ENCODE assay signal across 24 cellular contexts in genomic region chr10:119640875-119641526, GRCh38. TPM values are rescaled to one million over a fixed set of nuclear protein-coding genes. Genes with fewer than 3 reads are reported as not detected.
DNase-seq lines count a peak whose midpoint lies in the region; ATAC-seq, FAIRE-seq and TF ChIP-seq lines count a peak whose summit lies in the region.
"Had no signal": no experiment of that assay in that cellular context is flagged by ENCODE, and none has a peak within 500 bp of the region (broad histone marks: within the 10 kb centered on the region; RNA-seq: fewer than 3 reads in every experiment).

No MANE protein-coding gene starts in this region.

- peaks cover 14% of the 10 kb centered on the region for H3K9me3 Mint-ChIP-seq in GM23338
- H3K9me3 Mint-ChIP-seq: CD4-positive, CD25-positive, alpha-beta regulatory T cell had no signal

- TF ChIP-seq RAD21 in GM12878 (IDR thresholded peaks at IDR 0.05; ENCODE audit: insufficient read depth, low read depth, low read length) (no peak), HepG2 (CRISPR knock-in tag; IDR thresholded peaks at IDR 0.05) (no peak)

- FAIRE-seq in GM12878 (lab: Jason Lieb, UNC) (no peak), HepG2 (lab: Jason Lieb, UNC) (peak; percentile 59)
- FAIRE-seq: GM12891, GM18507 had no signal

- H3K79me2 ChIP-seq in GM23338 (replicated peaks; ENCODE audit: insufficient read depth): no peaks in the 10 kb centered on the region
- H3K79me2 ChIP-seq in GM12878 (ENCODE audit: control insufficient read depth, insufficient read depth, low read length): no peaks in the 10 kb centered on the region
- H3K79me2 ChIP-seq in HepG2 (ENCODE audit: insufficient read depth, low read length): no peaks in the 10 kb centered on the region

- H3K27me3 ChIP-seq in GM23338 (ENCODE audit: insufficient read depth) (no peaks in the 10 kb centered on the region), GM12878 (replicated peaks in 1 of 2; ENCODE audit: control insufficient read depth in 2 of 2, insufficient read depth in 2 of 2, low read length in 1 of 2) (no peaks in the 10 kb centered on the region), HepG2 (ENCODE audit: control insufficient read depth in 1 of 2, insufficient read depth in 2 of 2, low read length in 2 of 2) (no peaks in the 10 kb centered on the region; a peak in 1 of 5 replicates)
- H3K27me3 ChIP-seq: BE2C had no signal

- no peaks in the 10 kb centered on the region for H3K9me2 ChIP-seq in GM23338 (ENCODE audit: insufficient read depth)

- H3K4me3 Mint-ChIP-seq in GM23338: no peak overlapping the region
- H3K4me3 Mint-ChIP-seq: CD4-positive, CD25-positive, alpha-beta regulatory T cell; CD8-positive, alpha-beta memory T cell; HFFc6 had no signal

- SMC1A ChIA-PET in GM12878 (lab: Charles Lee; ENCODE audit: uncharacterized antibody, unreplicated experiment): interaction anchor here (1.4 kb wide), 1 partner anchor 10 kb away, joined by 4 read pairs; the partner anchor contains the start of gene BAG3

- H3K4me1 ChIP-seq in GM23338 (ENCODE audit: insufficient read depth): no peaks in the 10 kb centered on the region
- no peaks in the 10 kb centered on the region for H3K4me1 ChIP-seq in GM12878 (ENCODE audit: control insufficient read depth, insufficient read depth, low read length)
- peaks cover 84% of the 10 kb centered on the region for H3K4me1 ChIP-seq in HepG2 (ENCODE audit: insufficient read depth, low read length)

- TF ChIP-seq CTCF in GM23338 (conservative IDR thresholded peaks at IDR 0.05; ENCODE audit: low read depth in 2 of 2) (no peak), GM12878 (IDR thresholded peaks at IDR 0.05 in 2 of 3, conservative IDR thresholded peaks at IDR 0.05 in 1 of 3; ENCODE audit: control insufficient read depth in 2 of 3, extremely low read depth in 1 of 3, insufficient read depth in 1 of 3, low read depth in 3 of 3, low read length in 3 of 3) (no peak), HepG2 (CRISPR knock-in tag; IDR thresholded peaks at IDR 0.05) (no peak)

- in situ Hi-C loops in GM12878 (cut with MboI): no loop called here
- in situ Hi-C loops in HepG2 (cut with HindIII; ENCODE audit: extremely low pct_ligation_motif_present, low pct_unique_long_range_greater_than_20kb): no loop called here

- H3K4me3 ChIP-seq in GM23338 (no peak overlapping the region), GM12878 (no peak overlapping the region), HepG2 (replicated peaks in 1 of 3; ENCODE audit: insufficient read depth in 1 of 3, low read depth in 2 of 3, low read length in 3 of 3) (peak overlapping the region in 2 of 3 experiments; percentile 21 to 28; a peak in 2 of 6 replicates)

- no peak for TF ChIP-seq EP300 in GM12878 (IDR thresholded peaks at IDR 0.05; ENCODE audit: borderline replicate concordance in 1 of 2, control insufficient read depth in 1 of 2, low read depth in 2 of 2, low read length in 2 of 2)
- TF ChIP-seq EP300 in HepG2 (IDR thresholded peaks at IDR 0.05; ENCODE audit: low read depth in 2 of 2, low read length in 2 of 2): no peak
- no peak for TF ChIP-seq EP300 in HepG2 (CRISPR knock-in tag; IDR thresholded peaks at IDR 0.05; ENCODE audit: borderline replicate concordance)

- no peaks in the 10 kb centered on the region for H3K27me3 Mint-ChIP-seq in GM23338 (ENCODE audit: insufficient read depth, low read depth, poor library complexity)

- intact Hi-C loops in GM12878 (cut with micrococcal nuclease; ENCODE audit: unreplicated experiment) (no loop called here), HepG2 (cut with micrococcal nuclease; ENCODE audit: unreplicated experiment) (no loop called here)

- H4K20me1 ChIP-seq in GM23338 (replicated peaks; ENCODE audit: insufficient read depth) (no peaks in the 10 kb centered on the region), GM12878 (ENCODE audit: control insufficient read depth, insufficient read depth) (no peaks in the 10 kb centered on the region), HepG2 (ENCODE audit: insufficient read depth, low read length) (no peaks in the 10 kb centered on the region)

- H3K4me2 ChIP-seq in GM23338 (no peak overlapping the region), GM12878 (ENCODE audit: control insufficient read depth, insufficient read depth) (no peak overlapping the region), HepG2 (ENCODE audit: low read depth, low read length) (peak overlapping the region; percentile 89)

- DNase-seq in GM23338 (ENCODE audit: low spot score) (no peak), GM12878 (ENCODE audit: low read depth, low spot score) (no peak), HepG2 (ENCODE audit: low spot score) (peak; percentile 48), mucosa of gallbladder (ENCODE audit: low spot score) (peak; percentile 34), NCI-H526 treated with DMSO at 0.1 percent for 48 hours (lab: John Stamatoyannopoulos, UW) (no peak), LoVo (ENCODE audit: low spot score) (no peak), NOMO-1 treated with dmso at 0.1 percent for 144 hours (lab: John Stamatoyannopoulos, UW; ENCODE audit: unreplicated experiment) (no peak), NCI-H1436 treated with DMSO at 0.1 percent for 48 hours (lab: John Stamatoyannopoulos, UW) (no peak)
- DNase-seq: 8988T; BE2C; C1 segment of cervical spinal cord; CD4-positive, CD25-positive, alpha-beta regulatory T cell; CD8-positive, alpha-beta memory T cell; COR-L47; DMS 273 treated with DMSO at 0.1 percent for 48 hours; DMS53; DND-41; EL; GOT3; H7; HFFc6 had no signal

- H3K27ac Mint-ChIP-seq in GM23338: no peak overlapping the region
- H3K27ac Mint-ChIP-seq: CD4-positive, CD25-positive, alpha-beta regulatory T cell; HFFc6 had no signal

- no peak overlapping the region for H3K9ac ChIP-seq in GM12878 (ENCODE audit: control insufficient read depth, insufficient read depth, low read length)
- H3K9ac ChIP-seq in HepG2 (ENCODE audit: insufficient read depth, low read depth, low read length): peak overlapping the region; percentile 47; the same call in 1 of the 2 replicates

- RAD21 ChIA-PET in GM12878 (lab: Charles Lee; ENCODE audit: unreplicated experiment): no interaction called here

- no peaks in the 10 kb centered on the region for H3F3A ChIP-seq in GM23338 (replicated peaks; ENCODE audit: low read depth)

- peaks cover 5% of the 10 kb centered on the region; the same call in 1 of the 3 replicates for H3K4me1 Mint-ChIP-seq in GM23338

- CTCF ChIA-PET in GM12878 (lab: Yijun Ruan, JAX) (no interaction called here), HepG2 (lab: Yijun Ruan, JAX; ENCODE audit: low intra/inter-chr PET ratio, low total read pairs) (no interaction called here)

- H3K9me3 ChIP-seq in GM12878 (replicated peaks; ENCODE audit: control insufficient read depth, insufficient read depth, low read length) (no peaks in the 10 kb centered on the region; the same call in 2 of the 3 replicates), HepG2 (ENCODE audit: low read length) (no peaks in the 10 kb centered on the region)
- H3K9me3 ChIP-seq: BE2C had no signal

- H3K36me3 ChIP-seq in GM23338 (ENCODE audit: insufficient read depth): no peaks in the 10 kb centered on the region
- H3K36me3 ChIP-seq in GM12878 (ENCODE audit: control insufficient read depth in 2 of 2, insufficient read depth in 2 of 2, low read length in 1 of 2): no peaks in the 10 kb centered on the region
- H3K36me3 ChIP-seq in HepG2 (replicated peaks in 1 of 2; ENCODE audit: control insufficient read depth in 1 of 2, insufficient read depth in 2 of 2, low read length in 2 of 2): no peaks in the 10 kb centered on the region
- H3K36me3 ChIP-seq: BE2C had no signal

- H3K36me3 Mint-ChIP-seq in GM23338 (ENCODE audit: low read depth): peaks cover 5% of the 10 kb centered on the region; the same call in 1 of the 3 replicates
- H3K36me3 Mint-ChIP-seq: CD4-positive, CD25-positive, alpha-beta regulatory T cell had no signal

- H2AFZ ChIP-seq in GM23338 (peak overlapping the region; percentile 59; the same call in 1 of the 2 replicates), GM12878 (ENCODE audit: control insufficient read depth, low read depth, low read length) (no peak overlapping the region), HepG2 (ENCODE audit: low read length) (peak overlapping the region; percentile 70)

- ATAC-seq in GM23338 (no peak), GM12878 (peak; percentile 30; the same call in 2 of the 3 replicates), HepG2 (peak; percentile 29)
- ATAC-seq: HCT116 had no signal

- POLR2A ChIA-PET in GM12878 (lab: Charles Lee): no interaction called here
- POLR2A ChIA-PET in HepG2 (lab: Yijun Ruan, JAX): interaction anchor here (1.0 to 1.3 kb wide), 3 partner anchors 9 to 28 kb away, joined by 3 to 4 read pairs (median 3); partner anchors contain the start of gene BAG3

- no peak for TF ChIP-seq POLR2A in GM12878 (IDR thresholded peaks at IDR 0.05; ENCODE audit: low read depth, low read length)
- peak in 1 of 2 experiments; percentile 39; a peak in 1 of 4 replicates for TF ChIP-seq POLR2A in HepG2 (IDR thresholded peaks at IDR 0.05; ENCODE audit: insufficient read depth in 1 of 2, low read depth in 2 of 2, low read length in 2 of 2)

- WGBS in GM12878 (ENCODE audit: insufficient coverage, insufficient replicate concordance, low lambda C conversion rate, missing lambda C conversion rate): 73% methylated on average over 8 of the region's 8 CpGs
- 10% methylated on average over 8 of the region's 8 CpGs for WGBS in HepG2 (ENCODE audit: low lambda C conversion rate)

- no peak overlapping the region for H3K27ac ChIP-seq in GM23338 (ENCODE audit: low read depth)
- H3K27ac ChIP-seq in GM12878 (ENCODE audit: control insufficient read depth, insufficient read depth): no peak overlapping the region
- peak overlapping the region; percentile 49 for H3K27ac ChIP-seq in HepG2 (ENCODE audit: extremely low read length, insufficient read depth, low read length)

- BruUV-seq in GM12878 (replicated peaks; lab: Mats Ljungman, UMichigan) (no TSS peak), HepG2 (replicated peaks; lab: Mats Ljungman, UMichigan) (no TSS peak)

RNA-seq across cellular contexts. Expression of gene BAG3, which starts 10.2 kb away (rescaled TPM):
- 8.2 TPM in 2 replicates for total RNA-seq in GM23338 (2014; rRNA removed; shearing (Covaris generic))
- polyA plus RNA-seq in GM23338 (2016; fragmentation: Nextera tagmentation; extraction: Ambion mirVana): 8.4 and 8.6 TPM in 2 replicates
- total RNA-seq in GM12878 (2013; cell fraction: nucleolus; rRNA removed): 4.6 and 4.7 TPM in 2 replicates
- 3.3 and 4.1 TPM in 2 replicates for total RNA-seq in GM12878 (2014; rRNA removed)
- 2.3 and 2.5 TPM in 2 replicates for total RNA-seq in GM12878 (2014; rRNA removed; fragmentation: Illumina TruSeq; extraction: Trizol)
- total RNA-seq in GM12878 (2021): 11.1 and 11.4 TPM in 2 replicates
- polyA plus RNA-seq in GM12878 (2011; ENCODE audit: low read depth): 1.6 TPM
- polyA plus RNA-seq in GM12878 (2011; rRNA removed): 0.56 and 0.71 TPM in 2 replicates
- polyA plus RNA-seq in GM12878 (2011; cell fraction: cytosol; rRNA removed): 1.6 and 2.3 TPM in 2 replicates
- 2.7 and 4.6 TPM in 2 replicates for polyA plus RNA-seq in GM12878 (2011; cell fraction: nucleus; rRNA removed)
- 2.3 and 2.7 TPM in 2 replicates for polyA plus RNA-seq in GM12878 (2012)
- polyA plus RNA-seq in GM12878 (2014; fragmentation: Illumina TruSeq; extraction: Trizol): 4.7 and 7.1 TPM in 2 replicates
- polyA plus RNA-seq in GM12878 (2014; fragmentation: Nextera tagmentation; extraction: Ambion mirVana): 1 to 10 TPM; 1.8 to 2.7 TPM
- polyA plus RNA-seq in GM12878 (2014; rRNA removed): 4.6 and 5.4 TPM in 2 replicates
- 10 to 100 TPM; 13.9 to 14.1 TPM for polyA plus RNA-seq in GM12878 (2016; fragmentation: Nextera tagmentation; extraction: Ambion mirVana)
- 0.59 and 0.98 TPM in 2 replicates for polyA minus RNA-seq in GM12878 (2011; rRNA and poly(A)+ RNA removed)
- 2.5 and 2.7 TPM in 2 replicates for polyA minus RNA-seq in GM12878 (2011; cell fraction: cytosol; rRNA and poly(A)+ RNA removed)
- polyA minus RNA-seq in GM12878 (2011; cell fraction: nucleus; rRNA and poly(A)+ RNA removed): 1.7 and 2.4 TPM in 2 replicates
- total RNA-seq in HepG2 (2016; rRNA removed; fragmentation: Illumina TruSeq; extraction: Trizol): 6.7 and 7.9 TPM in 2 replicates
- 1.7 and 2.0 TPM in 2 replicates for total RNA-seq in HepG2 (2016; cell fraction: cytosol; rRNA removed; fragmentation: Illumina TruSeq; extraction: Trizol; ENCODE audit: low read depth)
- 6.7 and 7.5 TPM in 2 replicates for total RNA-seq in HepG2 (2016; cell fraction: insoluble cytoplasmic fraction; rRNA removed; fragmentation: Illumina TruSeq; extraction: Trizol)
- 4.9 and 5.1 TPM in 2 replicates for total RNA-seq in HepG2 (2016; cell fraction: membrane; rRNA removed; fragmentation: Illumina TruSeq; extraction: Trizol)
- 4.8 and 6.3 TPM in 2 replicates for total RNA-seq in HepG2 (2016; cell fraction: nucleus; rRNA removed; fragmentation: Illumina TruSeq; extraction: Trizol)
- 2.9 and 3.0 TPM in 2 replicates for polyA plus RNA-seq in HepG2 (2011; rRNA removed)
- 2.5 and 3.1 TPM in 2 replicates for polyA plus RNA-seq in HepG2 (2011; cell fraction: cytosol; rRNA removed)
- polyA plus RNA-seq in HepG2 (2011; cell fraction: nucleus; rRNA removed): 9.0 and 9.5 TPM in 2 replicates
- 12.7 and 14.8 TPM in 2 replicates for polyA plus RNA-seq in HepG2 (2012)
- 1.9 and 2.1 TPM in 2 replicates for polyA plus RNA-seq in HepG2 (2016; cell fraction: cytosol; fragmentation: Illumina TruSeq; extraction: Trizol; ENCODE audit: low read depth)
- polyA plus RNA-seq in HepG2 (2016; cell fraction: insoluble cytoplasmic fraction; fragmentation: Illumina TruSeq; extraction: Trizol; ENCODE audit: low read depth): 15.1 and 20.8 TPM in 2 replicates
- 3.2 and 4.9 TPM in 2 replicates for polyA plus RNA-seq in HepG2 (2016; cell fraction: membrane; fragmentation: Illumina TruSeq; extraction: Trizol; ENCODE audit: low read depth)
- 14.7 and 18.1 TPM in 2 replicates for polyA plus RNA-seq in HepG2 (2016; cell fraction: nucleus; fragmentation: Illumina TruSeq; extraction: Trizol; ENCODE audit: insufficient read depth, low read depth)
- 3.1 and 5.4 TPM in 2 replicates for polyA minus RNA-seq in HepG2 (2011; rRNA and poly(A)+ RNA removed; ENCODE audit: low replicate concordance)
- polyA minus RNA-seq in HepG2 (2011; cell fraction: cytosol; rRNA and poly(A)+ RNA removed): 6.2 and 6.5 TPM in 2 replicates
- 2.2 and 3.2 TPM in 2 replicates for polyA minus RNA-seq in HepG2 (2011; cell fraction: nucleus; rRNA and poly(A)+ RNA removed)
- total RNA-seq in mucosa of gallbladder: 65.9 TPM

RNA-seq across cellular contexts. Expression of gene TIAL1, which starts 44.2 kb away (rescaled TPM):
- 103 and 131 TPM in 2 replicates for total RNA-seq in GM23338 (2014; rRNA removed; shearing (Covaris generic))
- polyA plus RNA-seq in GM23338 (2016; fragmentation: Nextera tagmentation; extraction: Ambion mirVana) (87.5 and 92.6 TPM in 2 replicates), GM12878 (2011; rRNA removed) (159 and 241 TPM in 2 replicates), GM12878 (2014; fragmentation: Illumina TruSeq; extraction: Trizol) (133 and 163 TPM in 2 replicates), GM12878 (2014; fragmentation: Nextera tagmentation; extraction: Ambion mirVana) (10 to 100 TPM; 26.0 to 68.2 TPM), GM12878 (2014; rRNA removed) (87.8 and 91.7 TPM in 2 replicates), GM12878 (2016; fragmentation: Nextera tagmentation; extraction: Ambion mirVana) (10 to 100 TPM; 29.0 to 34.9 TPM), HepG2 (2011; rRNA removed) (145 and 148 TPM in 2 replicates)
- 330 and 333 TPM in 2 replicates for total RNA-seq in GM12878 (2013; cell fraction: nucleolus; rRNA removed)
- total RNA-seq in GM12878 (2014; rRNA removed) (34.6 and 45.9 TPM in 2 replicates), GM12878 (2014; rRNA removed; fragmentation: Illumina TruSeq; extraction: Trizol) (57.4 and 63.4 TPM in 2 replicates), GM12878 (2021) (132 and 143 TPM in 2 replicates), HepG2 (2016; rRNA removed; fragmentation: Illumina TruSeq; extraction: Trizol) (31.5 and 36.6 TPM in 2 replicates), mucosa of gallbladder (126 TPM)
- 105 TPM for polyA plus RNA-seq in GM12878 (2011; ENCODE audit: low read depth)
- 49.4 and 62.0 TPM in 2 replicates for polyA plus RNA-seq in GM12878 (2011; cell fraction: cytosol; rRNA removed)
- polyA plus RNA-seq in GM12878 (2011; cell fraction: nucleus; rRNA removed): 303 and 378 TPM in 2 replicates
- polyA plus RNA-seq in GM12878 (2012): 116 and 138 TPM in 2 replicates
- polyA minus RNA-seq in GM12878 (2011; rRNA and poly(A)+ RNA removed): 61.0 and 95.1 TPM in 2 replicates
- 36.2 and 36.9 TPM in 2 replicates for polyA minus RNA-seq in GM12878 (2011; cell fraction: cytosol; rRNA and poly(A)+ RNA removed)
- 58.6 and 76.9 TPM in 2 replicates for polyA minus RNA-seq in GM12878 (2011; cell fraction: nucleus; rRNA and poly(A)+ RNA removed)
- 19.8 and 22.7 TPM in 2 replicates for total RNA-seq in HepG2 (2016; cell fraction: cytosol; rRNA removed; fragmentation: Illumina TruSeq; extraction: Trizol; ENCODE audit: low read depth)
- total RNA-seq in HepG2 (2016; cell fraction: insoluble cytoplasmic fraction; rRNA removed; fragmentation: Illumina TruSeq; extraction: Trizol): 32.7 and 33.0 TPM in 2 replicates
- total RNA-seq in HepG2 (2016; cell fraction: membrane; rRNA removed; fragmentation: Illumina TruSeq; extraction: Trizol): 32.9 and 34.8 TPM in 2 replicates
- 74.7 and 93.9 TPM in 2 replicates for total RNA-seq in HepG2 (2016; cell fraction: nucleus; rRNA removed; fragmentation: Illumina TruSeq; extraction: Trizol)
- polyA plus RNA-seq in HepG2 (2011; cell fraction: cytosol; rRNA removed): 29.6 and 41.0 TPM in 2 replicates
- 368 and 448 TPM in 2 replicates for polyA plus RNA-seq in HepG2 (2011; cell fraction: nucleus; rRNA removed)
- 152 and 155 TPM in 2 replicates for polyA plus RNA-seq in HepG2 (2012)
- polyA plus RNA-seq in HepG2 (2016; cell fraction: cytosol; fragmentation: Illumina TruSeq; extraction: Trizol; ENCODE audit: low read depth): 16.3 and 18.6 TPM in 2 replicates
- 72.0 and 75.0 TPM in 2 replicates for polyA plus RNA-seq in HepG2 (2016; cell fraction: insoluble cytoplasmic fraction; fragmentation: Illumina TruSeq; extraction: Trizol; ENCODE audit: low read depth)
- polyA plus RNA-seq in HepG2 (2016; cell fraction: membrane; fragmentation: Illumina TruSeq; extraction: Trizol; ENCODE audit: low read depth): 36.1 and 39.6 TPM in 2 replicates
- polyA plus RNA-seq in HepG2 (2016; cell fraction: nucleus; fragmentation: Illumina TruSeq; extraction: Trizol; ENCODE audit: insufficient read depth, low read depth): 291 and 317 TPM in 2 replicates
- polyA minus RNA-seq in HepG2 (2011; rRNA and poly(A)+ RNA removed; ENCODE audit: low replicate concordance): 17.9 and 42.2 TPM in 2 replicates
- 27.6 and 31.4 TPM in 2 replicates for polyA minus RNA-seq in HepG2 (2011; cell fraction: cytosol; rRNA and poly(A)+ RNA removed)
- polyA minus RNA-seq in HepG2 (2011; cell fraction: nucleus; rRNA and poly(A)+ RNA removed): 199 and 216 TPM in 2 replicates

Comparison
In these comparisons a context has a peak if more than half of its experiments do, and no peak if none do; other contexts are left out.
1. DNase-seq: peak in HepG2 (single experiment) and mucosa of gallbladder (single experiment); none in GM23338 (single experiment), GM12878 (single experiment), NCI-H526 treated with DMSO at 0.1 percent for 48 hours (single experiment), LoVo (single experiment), NOMO-1 treated with dmso at 0.1 percent for 144 hours (single experiment) and NCI-H1436 treated with DMSO at 0.1 percent for 48 hours (single experiment).
2. H3K4me3 ChIP-seq: peak in HepG2 (2 of 3); none in GM23338 (single experiment) and GM12878 (single experiment).